Comparison of ENCODE assay signal across 13 cellular contexts in the genomic region with DNA sequence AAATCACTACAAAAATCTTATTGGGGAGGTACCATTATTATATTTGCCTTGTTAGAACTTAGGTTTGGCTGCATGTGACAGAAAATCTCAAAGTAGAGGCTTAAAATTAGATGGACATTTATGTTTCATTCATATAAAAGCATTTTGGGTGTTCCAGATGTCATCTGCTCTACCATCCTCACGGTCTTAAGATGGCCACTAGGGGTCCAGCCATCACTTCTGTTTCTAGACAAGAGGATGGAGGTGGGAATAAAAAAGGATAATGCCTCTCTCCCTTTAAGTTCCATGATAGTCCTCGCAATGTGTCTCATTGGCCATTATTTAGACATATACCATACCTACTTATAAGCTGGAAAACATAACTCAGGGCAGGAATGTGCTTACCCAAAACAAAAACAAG.
A peak's percentile ranks its signal among the peaks of the same experiment; 100 is the strongest.
DNase-seq lines count a peak whose midpoint lies in the region; ATAC-seq, FAIRE-seq and TF ChIP-seq lines count a peak whose summit lies in the region.
"Had no signal": no experiment of that assay in that cellular context is flagged by ENCODE, and none has a peak within 500 bp of the region (broad histone marks: within the 10 kb centered on the region; RNA-seq: fewer than 3 reads in every experiment).

No MANE protein-coding gene starts in this region.

- no peaks in the 10 kb centered on the region for H3K9me3 Mint-ChIP-seq in HFFc6
- H3K9me3 Mint-ChIP-seq in WTC11 = no peaks in the 10 kb centered on the region

- CTCF ChIA-PET in WTC11 (lab: Charles Lee) = interaction anchor here (0.9 to 2.5 kb wide), 2 partner anchors 10 kb away, joined by 3 to 10 read pairs; no protein-coding TSS in a partner anchor

- H3K27me3 ChIP-seq in keratinocyte (ENCODE audit: control insufficient read depth, extremely low read depth, insufficient read depth, low read length) (no peaks in the 10 kb centered on the region), esophagus muscularis mucosa (no peaks in the 10 kb centered on the region)
- H3K27me3 ChIP-seq: dorsolateral prefrontal cortex had no signal

- H2AFZ ChIP-seq in keratinocyte (ENCODE audit: control insufficient read depth, low read length) = no peak overlapping the region

- ATAC-seq in WTC11 = peak; percentile 44

- FAIRE-seq in keratinocyte (lab: Jason Lieb, UNC) = no peak
- FAIRE-seq: islet of Langerhans had no signal

- H3K9me1 ChIP-seq in keratinocyte (ENCODE audit: control insufficient read depth, extremely low read depth, insufficient read depth, low read length) = no peaks in the 10 kb centered on the region

- H3K4me1 Mint-ChIP-seq in HFFc6 (ENCODE audit: low read depth) = peaks cover 51% of the 10 kb centered on the region
- H3K4me1 Mint-ChIP-seq in WTC11 = peaks cover 12% of the 10 kb centered on the region

- DNase-seq in HFFc6 (no peak), WTC11 (ENCODE audit: low spot score) (no peak), keratinocyte (ENCODE audit: low read depth, low spot score) (no peak), NCI-H146 treated with DMSO at 0.1 percent for 48 hours (lab: John Stamatoyannopoulos, UW; ENCODE audit: unreplicated experiment) (no peak), esophagus muscularis mucosa (ENCODE audit: extremely low spot score) (no peak), NCI-H2107 treated with DMSO at 0.1 percent for 48 hours (lab: John Stamatoyannopoulos, UW; ENCODE audit: unreplicated experiment) (no peak)
- no peak for DNase-seq in stimulated activated CD4-positive, alpha-beta T cell treated with anti-CD3 and anti-CD28 coated beads, Interleukin-12 subunit alpha, Interleukin-12 subunit beta, amount 100 ng/mL, for 4 hours
- DNase-seq: activated CD4-positive, CD25-positive, alpha-beta regulatory T cell; dorsolateral prefrontal cortex; GOT3; NCI-H146 had no signal

- H4K20me1 ChIP-seq in keratinocyte (ENCODE audit: control insufficient read depth, extremely low read depth, insufficient read depth, low read length) = no peaks in the 10 kb centered on the region

- WGBS in esophagus muscularis mucosa = 89% methylated on average over 2 of the region's 2 CpGs

- H3K9me3 ChIP-seq in keratinocyte (ENCODE audit: control insufficient read depth, low read depth, low read length) (no peaks in the 10 kb centered on the region), esophagus muscularis mucosa (no peaks in the 10 kb centered on the region)

- dilution Hi-C loops in keratinocyte (cut with MboI; ENCODE audit: extremely low pct_ligation_motif_present, low sequenced_read_pairs) = no loop called here

- H3K79me2 ChIP-seq in keratinocyte (ENCODE audit: control insufficient read depth, insufficient read depth, low read length) = no peaks in the 10 kb centered on the region

- H3K27me3 Mint-ChIP-seq in HFFc6 (ENCODE audit: insufficient read depth) (no peaks in the 10 kb centered on the region; the same call in 1 of the 2 replicates), WTC11 (ENCODE audit: low read depth) (peaks cover 6% of the 10 kb centered on the region; the same call in 1 of the 2 replicates)

- peak; percentile 35 for TF ChIP-seq CTCF in C4-2B (conservative IDR thresholded peaks at IDR 0.05)
- TF ChIP-seq CTCF in HFFc6 (IDR thresholded peaks at IDR 0.05) = peak; percentile 77
- TF ChIP-seq CTCF in WTC11 (IDR thresholded peaks at IDR 0.05) = no peak
- TF ChIP-seq CTCF in keratinocyte (optimal IDR thresholded peaks at IDR 0.05 in 1 of 3, IDR thresholded peaks at IDR 0.05 in 1 of 3, conservative IDR thresholded peaks at IDR 0.05 in 1 of 3; ENCODE audit: extremely low read depth in 1 of 3, insufficient read depth in 2 of 3, low read length in 3 of 3) = peak; percentile 31 to 56 (median 55)
- no peak for TF ChIP-seq CTCF in esophagus muscularis mucosa (IDR thresholded peaks at IDR 0.05)

- H3K36me3 Mint-ChIP-seq in HFFc6 (ENCODE audit: low read depth) (no peaks in the 10 kb centered on the region), WTC11 (no peaks in the 10 kb centered on the region)

- H3K27ac ChIP-seq in C4-2B = no peak overlapping the region
- no peak overlapping the region for H3K27ac ChIP-seq in keratinocyte (ENCODE audit: control insufficient read depth, insufficient read depth, low read length)
- no peak overlapping the region for H3K27ac ChIP-seq in esophagus muscularis mucosa (replicated peaks in 1 of 4)
- H3K27ac ChIP-seq: dorsolateral prefrontal cortex had no signal

- POLR2A ChIA-PET in WTC11 (lab: Charles Lee) = no interaction called here

- intact Hi-C loops in esophagus muscularis mucosa (cut with DNase I) = no loop called here

- no peak overlapping the region for H3K4me2 ChIP-seq in keratinocyte (ENCODE audit: control insufficient read depth, extremely low read depth, insufficient read depth, low read depth, low read length)

- no peaks in the 10 kb centered on the region for H3K36me3 ChIP-seq in keratinocyte (ENCODE audit: control insufficient read depth in 2 of 2, extremely low read depth in 1 of 2, insufficient read depth in 2 of 2, low read length in 2 of 2)
- H3K36me3 ChIP-seq in esophagus muscularis mucosa = no peaks in the 10 kb centered on the region

- TF ChIP-seq POLR2A in esophagus muscularis mucosa (IDR thresholded peaks at IDR 0.05; ENCODE audit: low read depth) = no peak

- no peak overlapping the region for H3K9ac ChIP-seq in keratinocyte (ENCODE audit: control insufficient read depth, extremely low read depth, insufficient read depth, low read length)

- H3K4me3 ChIP-seq in keratinocyte (ENCODE audit: control insufficient read depth in 2 of 3, extremely low read depth in 1 of 3, insufficient read depth in 2 of 3, low read depth in 1 of 3, low read length in 3 of 3) (no peak overlapping the region), esophagus muscularis mucosa (no peak overlapping the region)
- H3K4me3 ChIP-seq: dorsolateral prefrontal cortex had no signal

- no peak for TF ChIP-seq EP300 in esophagus muscularis mucosa (IDR thresholded peaks at IDR 0.05)

- H3K27ac Mint-ChIP-seq in HFFc6 (no peak overlapping the region), WTC11 (no peak overlapping the region)

- H3K4me3 Mint-ChIP-seq in HFFc6 (no peak overlapping the region), WTC11 (no peak overlapping the region)

- no peaks in the 10 kb centered on the region for H3K4me1 ChIP-seq in keratinocyte (ENCODE audit: control insufficient read depth, extremely low read depth, insufficient read depth, low read length)
- no peaks in the 10 kb centered on the region for H3K4me1 ChIP-seq in esophagus muscularis mucosa

TF ChIP-seq in WTC11, 78 proteins besides CTCF, POLR2A, EP300 and RAD21 (continues in another document):
- TF ChIP-seq TCF7 (CRISPR knock-in tag; IDR thresholded peaks at IDR 0.05; ENCODE audit: low read depth) = no peak
- no peak for TF ChIP-seq GABPB1 (CRISPR knock-in tag; IDR thresholded peaks at IDR 0.05)
- TF ChIP-seq NR3C1 (CRISPR knock-in tag; conservative IDR thresholded peaks at IDR 0.05; ENCODE audit: low read depth) = no peak
- TF ChIP-seq NFE2L1 (CRISPR knock-in tag; IDR thresholded peaks at IDR 0.05) = no peak
- TF ChIP-seq FOXK1 (CRISPR knock-in tag; IDR thresholded peaks at IDR 0.05) = no peak
- TF ChIP-seq, protein P1, sequence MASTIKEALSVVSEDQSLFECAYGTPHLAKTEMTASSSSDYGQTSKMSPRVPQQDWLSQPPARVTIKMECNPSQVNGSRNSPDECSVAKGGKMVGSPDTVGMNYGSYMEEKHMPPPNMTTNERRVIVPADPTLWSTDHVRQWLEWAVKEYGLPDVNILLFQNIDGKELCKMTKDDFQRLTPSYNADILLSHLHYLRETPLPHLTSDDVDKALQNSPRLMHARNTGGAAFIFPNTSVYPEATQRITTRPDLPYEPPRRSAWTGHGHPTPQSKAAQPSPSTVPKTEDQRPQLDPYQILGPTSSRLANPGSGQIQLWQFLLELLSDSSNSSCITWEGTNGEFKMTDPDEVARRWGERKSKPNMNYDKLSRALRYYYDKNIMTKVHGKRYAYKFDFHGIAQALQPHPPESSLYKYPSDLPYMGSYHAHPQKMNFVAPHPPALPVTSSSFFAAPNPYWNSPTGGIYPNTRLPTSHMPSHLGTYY (CRISPR knock-in tag; IDR thresholded peaks at IDR 0.05) = no peak
- TF ChIP-seq ZNF423 (CRISPR knock-in tag; IDR thresholded peaks at IDR 0.05) = no peak
- TF ChIP-seq RORB (CRISPR knock-in tag; IDR thresholded peaks at IDR 0.05) = no peak
- TF ChIP-seq, protein P2, sequence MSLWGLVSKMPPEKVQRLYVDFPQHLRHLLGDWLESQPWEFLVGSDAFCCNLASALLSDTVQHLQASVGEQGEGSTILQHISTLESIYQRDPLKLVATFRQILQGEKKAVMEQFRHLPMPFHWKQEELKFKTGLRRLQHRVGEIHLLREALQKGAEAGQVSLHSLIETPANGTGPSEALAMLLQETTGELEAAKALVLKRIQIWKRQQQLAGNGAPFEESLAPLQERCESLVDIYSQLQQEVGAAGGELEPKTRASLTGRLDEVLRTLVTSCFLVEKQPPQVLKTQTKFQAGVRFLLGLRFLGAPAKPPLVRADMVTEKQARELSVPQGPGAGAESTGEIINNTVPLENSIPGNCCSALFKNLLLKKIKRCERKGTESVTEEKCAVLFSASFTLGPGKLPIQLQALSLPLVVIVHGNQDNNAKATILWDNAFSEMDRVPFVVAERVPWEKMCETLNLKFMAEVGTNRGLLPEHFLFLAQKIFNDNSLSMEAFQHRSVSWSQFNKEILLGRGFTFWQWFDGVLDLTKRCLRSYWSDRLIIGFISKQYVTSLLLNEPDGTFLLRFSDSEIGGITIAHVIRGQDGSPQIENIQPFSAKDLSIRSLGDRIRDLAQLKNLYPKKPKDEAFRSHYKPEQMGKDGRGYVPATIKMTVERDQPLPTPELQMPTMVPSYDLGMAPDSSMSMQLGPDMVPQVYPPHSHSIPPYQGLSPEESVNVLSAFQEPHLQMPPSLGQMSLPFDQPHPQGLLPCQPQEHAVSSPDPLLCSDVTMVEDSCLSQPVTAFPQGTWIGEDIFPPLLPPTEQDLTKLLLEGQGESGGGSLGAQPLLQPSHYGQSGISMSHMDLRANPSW (CRISPR knock-in tag; conservative IDR thresholded peaks at IDR 0.05; ENCODE audit: low read depth) = no peak
- TF ChIP-seq SOX15 (CRISPR knock-in tag; IDR thresholded peaks at IDR 0.05) = no peak
- no peak for TF ChIP-seq ZNF219 (CRISPR knock-in tag; IDR thresholded peaks at IDR 0.05; ENCODE audit: borderline replicate concordance)
- no peak for TF ChIP-seq ZNF671 (CRISPR knock-in tag; IDR thresholded peaks at IDR 0.05)
- TF ChIP-seq, protein P3, sequence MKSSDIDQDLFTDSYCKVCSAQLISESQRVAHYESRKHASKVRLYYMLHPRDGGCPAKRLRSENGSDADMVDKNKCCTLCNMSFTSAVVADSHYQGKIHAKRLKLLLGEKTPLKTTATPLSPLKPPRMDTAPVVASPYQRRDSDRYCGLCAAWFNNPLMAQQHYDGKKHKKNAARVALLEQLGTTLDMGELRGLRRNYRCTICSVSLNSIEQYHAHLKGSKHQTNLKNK (CRISPR knock-in tag; IDR thresholded peaks at IDR 0.05) = no peak
- TF ChIP-seq TEAD1 (CRISPR knock-in tag; IDR thresholded peaks at IDR 0.05) = no peak

Comparison
In these comparisons a context has a peak if more than half of its experiments do, and no peak if none do; other contexts are left out.
1. CTCF ChIP-seq: peak in C4-2B (single experiment), HFFc6 (single experiment) and keratinocyte (3 of 3); none in WTC11 (single experiment) and esophagus muscularis mucosa (0 of 3).